Comparison of ENCODE assay signal across 34 cellular contexts in genomic region chr12:100692502-100692901, GRCh38.
"Had no signal": no experiment of that assay in that cellular context is flagged by ENCODE, and none has a peak within 500 bp of the region (broad histone marks: within the 10 kb centered on the region; RNA-seq: fewer than 3 reads in every experiment).

No MANE protein-coding gene starts in this region.

- H3K27me3 ChIP-seq: MG63 had no signal

- H3K9me3 ChIP-seq: MG63 had no signal

- DNase-seq: Karpas-422, Kasumi-1, MG63, MM.1S, MV-4-11, NCI-H1048, NCI-H1092, NCI-H1092 treated with DMSO at 0.1 percent for 48 hours, NCI-H1105, NCI-H1105 treated with DMSO at 0.1 percent for 48 hours, NCI-H1417 treated with DMSO at 0.1 percent for 48 hours, NCI-H1436, NCI-H1436 treated with DMSO at 0.1 percent for 48 hours, NCI-H146, NCI-H1694, NCI-H1694 treated with DMSO at 0.1 percent for 48 hours, NCI-H187, NCI-H187 treated with DMSO at 0.1 percent for 48 hours, NCI-H1930, NCI-H2029, NCI-H2029 treated with DMSO at 0.1 percent for 48 hours, NCI-H2081, NCI-H2081 treated with DMSO at 0.1 percent for 48 hours, NCI-H2107, NCI-H2171, NCI-H2171 treated with DMSO at 0.1 percent for 48 hours, NCI-H226, NCI-H345, NCI-H446, NCI-H446 treated with DMSO at 0.1 percent for 48 hours, NCI-H510A, NCI-H510A treated with DMSO at 0.1 percent for 48 hours, NCI-H524 had no signal

- H3K36me3 ChIP-seq: MG63 had no signal

- H3K9ac ChIP-seq: KMS-11 had no signal

- H3K4me2 ChIP-seq: KMS-11 had no signal

- H3K27ac ChIP-seq: KMS-11 had no signal

- H3K4me3 ChIP-seq: MG63 had no signal
